Comparison of ENCODE assay signal across 9 cellular contexts in the genomic region with DNA sequence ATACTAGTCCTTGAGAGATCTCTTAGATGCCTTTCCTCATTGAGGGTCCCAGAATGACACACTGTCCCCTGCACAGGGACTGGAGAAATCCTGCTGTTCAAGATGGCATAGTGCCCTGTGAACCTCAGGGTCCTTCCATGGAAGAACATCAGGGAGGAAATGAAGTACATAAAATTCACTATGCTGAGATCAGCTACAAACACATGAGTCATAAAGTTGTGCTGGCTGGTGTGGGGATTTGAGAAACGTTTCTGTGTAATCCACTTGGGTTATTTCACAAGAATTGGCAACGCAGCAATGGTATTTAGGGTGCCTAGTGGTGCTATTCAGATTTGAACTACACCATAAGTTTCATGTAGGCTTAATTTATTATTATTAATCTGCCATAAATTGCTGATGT.
DNase-seq lines count a peak whose midpoint lies in the region; ATAC-seq, FAIRE-seq and TF ChIP-seq lines count a peak whose summit lies in the region.
"Had no signal": no experiment of that assay in that cellular context is flagged by ENCODE, and none has a peak within 500 bp of the region (broad histone marks: within the 10 kb centered on the region; RNA-seq: fewer than 3 reads in every experiment).

No MANE protein-coding gene starts in this region.

- H3K27ac ChIP-seq in endothelial cell of umbilical vein (ENCODE audit: insufficient read depth, low read depth, low read length): no peak overlapping the region

- H3K36me3 ChIP-seq in endothelial cell of umbilical vein (ENCODE audit: control insufficient read depth in 2 of 2, extremely low read depth in 1 of 2, insufficient read depth in 2 of 2, low read length in 2 of 2): no peaks in the 10 kb centered on the region

- peaks cover 51% of the 10 kb centered on the region for H3K4me1 Mint-ChIP-seq in nephron

- H3K27me3 ChIP-seq in endothelial cell of umbilical vein (ENCODE audit: control insufficient read depth in 2 of 2, insufficient read depth in 2 of 2, low read length in 2 of 2): no peaks in the 10 kb centered on the region

- no peaks in the 10 kb centered on the region for H3K9me1 ChIP-seq in endothelial cell of umbilical vein (replicated peaks; ENCODE audit: control insufficient read depth, extremely low read depth, insufficient read depth, low read length)

- no peaks in the 10 kb centered on the region for H3K9me3 Mint-ChIP-seq in nephron
- H3K9me3 Mint-ChIP-seq: IgD-negative memory B cell had no signal

- intact Hi-C loops in endothelial cell of umbilical vein (cut with micrococcal nuclease): loop anchor here (1.0 kb wide), 1 partner anchor 9 kb away; no protein-coding TSS in a partner anchor

- H3K36me3 Mint-ChIP-seq in nephron (ENCODE audit: low read depth): peaks cover 17% of the 10 kb centered on the region

- no peaks in the 10 kb centered on the region for H4K20me1 ChIP-seq in endothelial cell of umbilical vein (replicated peaks; ENCODE audit: control insufficient read depth, extremely low read depth, insufficient read depth, low read length)

- POLR2A ChIA-PET in endothelial cell of umbilical vein (lab: Charles Lee): interaction anchor here (1.5 kb wide), 1 partner anchor 13 kb away, joined by 6 read pairs; no protein-coding TSS in a partner anchor

- peak overlapping the region; percentile 1 for H3K4me2 ChIP-seq in endothelial cell of umbilical vein (ENCODE audit: insufficient read depth, low read length)

- dilution Hi-C loops in endothelial cell of umbilical vein (cut with MboI; ENCODE audit: extremely low pct_ligation_motif_present, low sequenced_read_pairs): no loop called here

- peaks cover 4% of the 10 kb centered on the region for H3K79me2 ChIP-seq in endothelial cell of umbilical vein (ENCODE audit: control insufficient read depth, insufficient read depth, low read length)

- peak overlapping the region; percentile 23 to 70 (median 60) for H3K27ac Mint-ChIP-seq in nephron
- H3K27ac Mint-ChIP-seq: IgD-negative memory B cell had no signal

- no peak overlapping the region for H3K9ac ChIP-seq in endothelial cell of umbilical vein (replicated peaks; ENCODE audit: extremely low read depth, insufficient read depth, low read length)

- BruUV-seq in endothelial cell of umbilical vein (replicated peaks; lab: Mats Ljungman, UMichigan): no TSS peak

- TF ChIP-seq POLR2A in endothelial cell of umbilical vein (IDR thresholded peaks at IDR 0.05; ENCODE audit: low read depth, low read length): no peak

- no peaks in the 10 kb centered on the region for H3K9me3 ChIP-seq in endothelial cell of umbilical vein (replicated peaks; ENCODE audit: control insufficient read depth, insufficient read depth, low read length)

- DNase-seq in AG20443 (ENCODE audit: low spot score) (peak; percentile 83), NOMO-1 (lab: John Stamatoyannopoulos, UW; ENCODE audit: unreplicated experiment in 2 of 2) (peak; percentile 66 to 74), endothelial cell of umbilical vein (ENCODE audit: low read depth, low spot score) (peak; percentile 69)

- peaks cover 22% of the 10 kb centered on the region for H3K4me1 ChIP-seq in endothelial cell of umbilical vein (ENCODE audit: control insufficient read depth, extremely low read depth, insufficient read depth, low read length)

- peak; percentile 84 for FAIRE-seq in endothelial cell of umbilical vein (lab: Jason Lieb, UNC)

- ATAC-seq in HG03460 (IDR thresholded peaks at IDR 0.05; ENCODE audit: unreplicated experiment) (no peak), GM21717 (IDR thresholded peaks at IDR 0.05; ENCODE audit: unreplicated experiment) (no peak), GM18909 (IDR thresholded peaks at IDR 0.05; ENCODE audit: poor library complexity, unreplicated experiment) (no peak), HG03108 (IDR thresholded peaks at IDR 0.05; ENCODE audit: unreplicated experiment) (no peak)

- CTCF ChIA-PET in endothelial cell of umbilical vein (lab: Charles Lee): interaction anchor here (0.6 to 1.9 kb wide), 8 partner anchors 13 to 174 kb away, joined by 3 to 14 read pairs (median 4); a partner anchor contains a TSS

- H3K27me3 Mint-ChIP-seq in nephron (ENCODE audit: low read depth): no peaks in the 10 kb centered on the region
- H3K27me3 Mint-ChIP-seq: IgD-negative memory B cell had no signal

- no peak overlapping the region for H2AFZ ChIP-seq in endothelial cell of umbilical vein (ENCODE audit: low read depth, low read length)

- no peak overlapping the region for H3K4me3 ChIP-seq in endothelial cell of umbilical vein (replicated peaks in 1 of 3; ENCODE audit: insufficient read depth in 1 of 3, low read depth in 1 of 3, low read length in 3 of 3)

- H3K4me3 Mint-ChIP-seq in nephron: no peak overlapping the region
- H3K4me3 Mint-ChIP-seq: IgD-negative memory B cell had no signal

- TF ChIP-seq CTCF in endothelial cell of umbilical vein (IDR thresholded peaks at IDR 0.05; ENCODE audit: extremely low read depth in 1 of 2, insufficient read depth in 1 of 2, low read depth in 1 of 2, low read length in 2 of 2): no peak
- no peak for TF ChIP-seq CTCF in nephron (IDR thresholded peaks at IDR 0.05; ENCODE audit: unreplicated experiment in 3 of 3)

TF ChIP-seq in endothelial cell of umbilical vein, 7 proteins besides CTCF, POLR2A, EP300 and RAD21:
- TF ChIP-seq GATA2 (IDR thresholded peaks at IDR 0.05; ENCODE audit: insufficient read depth, insufficient read length, low read depth, low read length) (no peak), POLR2AphosphoS5 (IDR thresholded peaks at IDR 0.05; ENCODE audit: insufficient read depth, low read depth, low read length) (no peak), EZH2 (IDR thresholded peaks at IDR 0.05; ENCODE audit: borderline replicate concordance, low read depth, low read length, severe bottlenecking) (no peak), FOS (IDR thresholded peaks at IDR 0.05; ENCODE audit: borderline replicate concordance, insufficient read depth, low read length) (peak; percentile 83), MYC (IDR thresholded peaks at IDR 0.05; ENCODE audit: low read depth, low read length) (no peak), JUN (IDR thresholded peaks at IDR 0.05; ENCODE audit: borderline replicate concordance, insufficient read depth, insufficient read length, low read depth) (peak; percentile 64)
- TF ChIP-seq, protein P1, sequence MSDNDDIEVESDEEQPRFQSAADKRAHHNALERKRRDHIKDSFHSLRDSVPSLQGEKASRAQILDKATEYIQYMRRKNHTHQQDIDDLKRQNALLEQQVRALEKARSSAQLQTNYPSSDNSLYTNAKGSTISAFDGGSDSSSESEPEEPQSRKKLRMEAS (IDR thresholded peaks at IDR 0.05; ENCODE audit: insufficient read depth, insufficient read length): no peak
TF ChIP-seq in endothelial cell of umbilical vein: peak in this region for 2.
